Comparison of ENCODE assay signal across 1 cellular context in genomic region chr17:79006794-79007503, GRCh38.
TF ChIP-seq lines count a peak whose summit lies in the region.

No MANE protein-coding gene starts in this region.

TF ChIP-seq in GM12878, 131 proteins besides CTCF, POLR2A, EP300 and RAD21:
- TF ChIP-seq JUNB (IDR thresholded peaks at IDR 0.05) (no peak), NR2F1 (conservative IDR thresholded peaks at IDR 0.05) (no peak), SMC3 (IDR thresholded peaks at IDR 0.05; ENCODE audit: borderline replicate concordance, low read length) (no peak), TCF3 (IDR thresholded peaks at IDR 0.05; ENCODE audit: borderline replicate concordance, insufficient read depth, low read depth, low read length) (no peak), BRCA1 (IDR thresholded peaks at IDR 0.05; ENCODE audit: low read depth, low read length) (no peak), MYC (IDR thresholded peaks at IDR 0.05; ENCODE audit: insufficient read depth, insufficient read length, insufficient replicate concordance, low read length, severe bottlenecking) (no peak), REST (IDR thresholded peaks at IDR 0.05; ENCODE audit: low read depth, low read length) (no peak), MYB (IDR thresholded peaks at IDR 0.05; ENCODE audit: borderline replicate concordance, low read depth, low read length) (no peak), NFYA (IDR thresholded peaks at IDR 0.05; ENCODE audit: borderline replicate concordance, low read depth, low read length) (no peak)
TF ChIP-seq in GM12878: peak in this region for 0.
